ENCODE assay signal across 8 cellular contexts in the genomic region with DNA sequence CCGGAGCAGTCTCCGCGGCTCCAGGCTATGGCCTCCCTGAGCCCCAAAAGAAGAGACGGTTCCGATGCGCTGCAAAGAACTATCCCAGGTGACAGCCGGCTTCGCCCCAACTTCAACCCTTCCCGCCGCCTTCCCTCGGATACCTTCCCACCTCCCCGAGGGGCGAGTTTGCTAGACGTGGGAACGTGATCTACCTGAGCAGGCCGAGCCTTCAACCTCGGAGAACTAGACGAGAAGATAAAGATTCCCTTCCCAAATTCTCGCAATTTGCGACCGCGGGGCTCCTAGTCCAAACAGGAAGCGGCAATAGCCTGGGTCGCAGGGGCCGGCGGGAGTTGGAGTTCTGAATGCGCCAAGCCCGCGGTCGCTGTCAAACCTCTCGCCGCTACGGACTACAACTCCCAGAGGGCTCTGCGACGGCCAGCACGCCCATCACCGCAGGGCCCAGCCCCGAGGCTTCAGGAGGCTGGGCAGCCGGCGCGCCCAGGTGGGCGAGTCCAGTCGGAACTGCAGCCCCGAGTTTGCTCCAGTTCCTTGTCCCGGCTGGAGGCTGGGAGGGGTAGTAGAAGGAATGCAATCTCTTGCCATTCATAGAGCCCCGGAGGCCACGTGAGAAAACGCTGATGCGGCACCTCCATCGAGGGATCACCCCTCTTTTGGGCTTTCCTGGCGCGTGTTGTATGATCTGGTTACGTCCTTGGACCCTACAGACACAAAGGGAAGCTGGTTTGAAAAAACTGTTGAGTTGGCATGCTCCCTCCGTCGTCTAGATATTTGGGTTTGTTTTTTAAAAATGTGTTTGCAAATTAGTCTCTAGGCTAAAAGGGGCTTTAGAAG.
DNase-seq lines count a peak whose midpoint lies in the region; ATAC-seq lines count a peak whose summit lies in the region.

A gene with protein sequence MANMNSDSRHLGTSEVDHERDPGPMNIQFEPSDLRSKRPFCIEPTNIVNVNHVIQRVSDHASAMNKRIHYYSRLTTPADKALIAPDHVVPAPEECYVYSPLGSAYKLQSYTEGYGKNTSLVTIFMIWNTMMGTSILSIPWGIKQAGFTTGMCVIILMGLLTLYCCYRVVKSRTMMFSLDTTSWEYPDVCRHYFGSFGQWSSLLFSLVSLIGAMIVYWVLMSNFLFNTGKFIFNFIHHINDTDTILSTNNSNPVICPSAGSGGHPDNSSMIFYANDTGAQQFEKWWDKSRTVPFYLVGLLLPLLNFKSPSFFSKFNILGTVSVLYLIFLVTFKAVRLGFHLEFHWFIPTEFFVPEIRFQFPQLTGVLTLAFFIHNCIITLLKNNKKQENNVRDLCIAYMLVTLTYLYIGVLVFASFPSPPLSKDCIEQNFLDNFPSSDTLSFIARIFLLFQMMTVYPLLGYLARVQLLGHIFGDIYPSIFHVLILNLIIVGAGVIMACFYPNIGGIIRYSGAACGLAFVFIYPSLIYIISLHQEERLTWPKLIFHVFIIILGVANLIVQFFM (minus strand): TSS at position 302 of the 837 bp plus-strand sequence. CDS start 14,366 bp downstream, outside the sequence.

- DNase-seq in AG08396 (ENCODE audit: low spot score) = peak; percentile 96
- peak; percentile 77 for DNase-seq in NCI-H345 treated with DMSO at 0.1 percent for 48 hours (lab: John Stamatoyannopoulos, UW; ENCODE audit: unreplicated experiment)
- DNase-seq in activated CD4-positive, CD25-positive, alpha-beta regulatory T cell (lab: John Stamatoyannopoulos, UW) = peak; percentile 84 to 87 (median 86)
- peak; percentile 81 to 84 for DNase-seq in central memory CD8-positive, alpha-beta T cell (ENCODE audit: low spot score in 2 of 2)
- peak; percentile 98 for DNase-seq in islet precursor cell
- DNase-seq in stimulated activated CD4-positive, alpha-beta T cell treated with anti-CD3 and anti-CD28 coated beads, Interleukin-12 subunit alpha, Interleukin-12 subunit beta, amount 100 ng/mL, for 48 hours (ENCODE audit: low read depth in 2 of 3, low spot score in 1 of 3) = peak; percentile 87 to 91 (median 89)

- H3K27ac Mint-ChIP-seq in central memory CD8-positive, alpha-beta T cell (ENCODE audit: low read depth) = peak within 1 kb of the TSS; percentile 93

- H3K4me1 Mint-ChIP-seq in central memory CD8-positive, alpha-beta T cell = peaks cover 27% of the 10 kb centered on the region

- no peaks in the 10 kb centered on the region for H3K9me3 Mint-ChIP-seq in central memory CD8-positive, alpha-beta T cell

- peak; percentile 100 for ATAC-seq in GM19023 (IDR thresholded peaks at IDR 0.05; ENCODE audit: unreplicated experiment)
- peak; percentile 100 for ATAC-seq in HG03280 (IDR thresholded peaks at IDR 0.05; ENCODE audit: unreplicated experiment)
- ATAC-seq in central memory CD8-positive, alpha-beta T cell (replicated peaks; ENCODE audit: extremely low read depth, poor library complexity, severe bottlenecking) = peak; percentile 100

- no peaks in the 10 kb centered on the region for H3K27me3 Mint-ChIP-seq in central memory CD8-positive, alpha-beta T cell

- H3K4me3 Mint-ChIP-seq in central memory CD8-positive, alpha-beta T cell = peak within 1 kb of the TSS; percentile 100

- peaks cover 7% of the 10 kb centered on the region for H3K36me3 Mint-ChIP-seq in central memory CD8-positive, alpha-beta T cell (ENCODE audit: insufficient read depth)

Comparison
In these comparisons a context has a peak if more than half of its experiments do, and no peak if none do; other contexts are left out.
1. Peak in every context shown above with its lines: DNase-seq and ATAC-seq.